Comparison of ENCODE assay signal across 21 cellular contexts in the genomic region with DNA sequence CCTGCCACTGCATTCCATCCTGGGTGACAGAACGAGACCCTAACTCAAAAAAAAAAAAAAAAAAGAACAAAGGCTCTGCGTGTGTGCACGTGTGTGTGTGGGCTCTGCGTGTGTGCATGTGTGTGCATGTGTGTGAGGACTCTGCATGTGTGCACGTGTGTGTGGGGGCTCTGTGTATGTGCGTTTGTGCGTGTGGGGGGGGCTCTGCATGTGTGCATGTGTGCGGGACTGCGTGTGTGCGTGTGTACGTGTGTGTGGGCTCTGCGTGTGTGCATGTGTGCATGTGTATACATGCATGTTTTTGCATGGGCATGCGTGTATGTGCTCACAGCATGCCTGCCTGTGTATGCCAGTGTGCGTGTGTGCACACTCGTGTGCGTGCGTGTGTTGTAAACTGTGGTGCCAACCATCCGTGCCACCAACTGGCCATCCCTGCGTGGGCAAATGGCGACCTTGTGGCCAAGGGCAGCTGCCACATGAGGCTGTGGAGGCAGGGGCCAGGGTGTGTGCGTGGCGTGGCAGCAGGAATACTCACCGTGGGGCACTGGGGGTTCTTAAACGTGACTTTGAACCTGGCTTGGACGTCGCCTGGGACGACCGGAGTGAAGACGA. TPM values are rescaled to one million over a fixed set of nuclear protein-coding genes. Genes with fewer than 3 reads are reported as not detected.
DNase-seq lines count a peak whose midpoint lies in the region; ATAC-seq, FAIRE-seq and TF ChIP-seq lines count a peak whose summit lies in the region.
"Had no signal": no experiment of that assay in that cellular context is flagged by ENCODE, and none has a peak within 500 bp of the region (broad histone marks: within the 10 kb centered on the region; RNA-seq: fewer than 3 reads in every experiment).

No MANE protein-coding gene starts in this region.

- H2BK20ac ChIP-seq in IMR-90 (ENCODE audit: low read depth, low read length) (no peak overlapping the region), H1 (ENCODE audit: low read length) (peak overlapping the region; percentile 48; the same call in 1 of the 2 replicates)

- H3K4me1 ChIP-seq in IMR-90 (ENCODE audit: control insufficient read depth, insufficient read depth, low read length) (no peaks in the 10 kb centered on the region), H1 (replicated peaks in 1 of 4; ENCODE audit: control insufficient read depth in 3 of 4, insufficient read depth in 4 of 4, low read length in 3 of 4) (peaks cover 0 to 2% (median 0%) of the 10 kb centered on the region in 4 experiments; a peak in 2 of 7 replicates), neuronal stem cell (ENCODE audit: control insufficient read depth in 2 of 2, insufficient read depth in 1 of 2, low read depth in 1 of 2, low read length in 2 of 2) (peaks cover 6 to 7% of the 10 kb centered on the region in 2 donors)
- H3K4me1 ChIP-seq: A549 had no signal

- no peak overlapping the region for H3K23ac ChIP-seq in IMR-90 (ENCODE audit: low read depth, low read length)
- no peak overlapping the region for H3K23ac ChIP-seq in H1 (ENCODE audit: insufficient read length)
- peak overlapping the region; percentile 58 for H3K23ac ChIP-seq in neuronal stem cell (ENCODE audit: low read depth, low read length, poor library complexity)

- H3K27me3 ChIP-seq in IMR-90 (ENCODE audit: control insufficient read depth, insufficient read depth, low read length) (peaks cover 42% of the 10 kb centered on the region), H1 (replicated peaks in 1 of 4; ENCODE audit: control insufficient read depth in 3 of 4, extremely low read depth in 1 of 4, insufficient read depth in 3 of 4, low read length in 3 of 4) (no peaks in the 10 kb centered on the region), neuronal stem cell (ENCODE audit: control insufficient read depth in 3 of 3, insufficient read depth in 3 of 3, low read depth in 1 of 3, low read length in 3 of 3) (peaks cover 0 to 28% (median 0%) of the 10 kb centered on the region in 3 experiments)

- TF ChIP-seq RAD21 in IMR-90 (IDR thresholded peaks at IDR 0.05; ENCODE audit: low read length) (no peak), H1 (IDR thresholded peaks at IDR 0.05 in 1 of 2, conservative IDR thresholded peaks at IDR 0.05 in 1 of 2; ENCODE audit: low read depth in 2 of 2, low read length in 2 of 2) (no peak)

- POLR2A ChIA-PET in IMR-90 (lab: Charles Lee; ENCODE audit: unreplicated experiment) (no interaction called here), H1 (lab: Charles Lee; ENCODE audit: partially characterized antibody) (no interaction called here)

- no peaks in the 10 kb centered on the region for H3K36me3 Mint-ChIP-seq in progenitor cell of endocrine pancreas (ENCODE audit: insufficient read depth)
- H3K36me3 Mint-ChIP-seq: CD14-positive monocyte; CD8-positive, alpha-beta T cell had no signal

- dilution Hi-C loops in IMR-90 (cut with HindIII; ENCODE audit: low sequenced_read_pairs, unreplicated experiment): no loop called here

- H3K9me1 ChIP-seq in IMR-90 (ENCODE audit: insufficient read depth, low read length): 0 out of 2 replicates have a peak, but pooled peaks cover 3% of the 10 kb centered on the region

- H4K20me1 ChIP-seq in IMR-90 (ENCODE audit: insufficient read depth, low read length) (no peaks in the 10 kb centered on the region), H1 (replicated peaks in 1 of 2; ENCODE audit: control insufficient read depth in 1 of 2, insufficient read depth in 2 of 2, low read length in 2 of 2) (no peaks in the 10 kb centered on the region)

- H3K4ac ChIP-seq in IMR-90 (ENCODE audit: low read depth, low read length) (no peak overlapping the region), H1 (replicated peaks; ENCODE audit: insufficient read length, low read depth, low read length) (peak overlapping the region; percentile 78), neuronal stem cell (ENCODE audit: low read length) (no peak overlapping the region)

- H3K9me3 ChIP-seq in IMR-90 (ENCODE audit: control insufficient read depth, insufficient read depth, low read length) (no peaks in the 10 kb centered on the region), H1 (ENCODE audit: insufficient read depth in 2 of 2, low read depth in 1 of 2, low read length in 1 of 2) (no peaks in the 10 kb centered on the region), neuronal stem cell (replicated peaks in 1 of 2; ENCODE audit: control insufficient read depth in 2 of 2, insufficient read depth in 1 of 2, low read depth in 1 of 2, low read length in 2 of 2) (peaks cover 0 to 2% of the 10 kb centered on the region in 2 donors)
- H3K9me3 ChIP-seq: A549 had no signal

- H2AK9ac ChIP-seq in IMR-90 (replicated peaks; ENCODE audit: low read depth, low read length, poor library complexity): no peak overlapping the region

- peaks cover 3% of the 10 kb centered on the region; the same call in 1 of the 2 replicates for H3K23me2 ChIP-seq in H1 (ENCODE audit: low read depth, low read length)

- H2BK12ac ChIP-seq in H1 (ENCODE audit: low read depth, low read length) (no peak overlapping the region), neuronal stem cell (ENCODE audit: low read length) (no peak overlapping the region)

- no peaks in the 10 kb centered on the region for H3K36me3 ChIP-seq in IMR-90 (ENCODE audit: control insufficient read depth, insufficient read depth, low read length)
- H3K36me3 ChIP-seq in H1 (ENCODE audit: control insufficient read depth in 2 of 4, insufficient read depth in 4 of 4, low read length in 3 of 4): no peaks in the 10 kb centered on the region; a peak in 1 of 8 replicates
- no peaks in the 10 kb centered on the region for H3K36me3 ChIP-seq in neuronal stem cell (replicated peaks in 1 of 2; ENCODE audit: control insufficient read depth in 2 of 2, insufficient read depth in 2 of 2, low read length in 2 of 2)

- H3K18ac ChIP-seq in IMR-90 (ENCODE audit: low read depth, low read length): no peak overlapping the region
- no peak overlapping the region for H3K18ac ChIP-seq in H1 (ENCODE audit: extremely low read depth, low read length)
- no peak overlapping the region for H3K18ac ChIP-seq in neuronal stem cell (ENCODE audit: low read length)

- no peak overlapping the region for H2BK5ac ChIP-seq in IMR-90 (ENCODE audit: low read depth, low read length, poor library complexity, severe bottlenecking)
- no peak overlapping the region; the same call in 1 of the 2 replicates for H2BK5ac ChIP-seq in H1 (ENCODE audit: low read depth, low read length)
- H2BK5ac ChIP-seq in neuronal stem cell (ENCODE audit: low read length): no peak overlapping the region

- H3K4me3 Mint-ChIP-seq in progenitor cell of endocrine pancreas (ENCODE audit: low read depth): no peak overlapping the region
- no peak overlapping the region for H3K4me3 Mint-ChIP-seq in stimulated activated naive CD8-positive, alpha-beta T cell treated with anti-CD3 and anti-CD28 coated beads, Interleukin-15, amount 100 ng/mL, for 72 hours
- H3K4me3 Mint-ChIP-seq: CD14-positive monocyte; CD8-positive, alpha-beta T cell; GM23338; HFFc6 had no signal

- TF ChIP-seq CTCF in IMR-90 (conservative IDR thresholded peaks at IDR 0.05; ENCODE audit: low read depth, low read length): no peak
- no peak for TF ChIP-seq CTCF in H1 (IDR thresholded peaks at IDR 0.05; ENCODE audit: control extremely low read depth in 1 of 3, insufficient read depth in 1 of 3, low read depth in 1 of 3, low read length in 3 of 3)
- TF ChIP-seq CTCF in progenitor cell of endocrine pancreas (IDR thresholded peaks at IDR 0.05; ENCODE audit: unreplicated experiment): no peak

- H3K9ac ChIP-seq in IMR-90 (ENCODE audit: low read depth, low read length) (no peak overlapping the region), H1 (replicated peaks in 1 of 4; ENCODE audit: extremely low read depth in 1 of 4, low read depth in 3 of 4, low read length in 3 of 4) (no peak overlapping the region), neuronal stem cell (ENCODE audit: low read depth, low read length, poor library complexity) (no peak overlapping the region)

- H3K4me2 ChIP-seq in IMR-90 (ENCODE audit: low read depth, low read length) (no peak overlapping the region), H1 (ENCODE audit: insufficient read depth in 1 of 2, low read depth in 2 of 2, low read length in 2 of 2) (no peak overlapping the region), neuronal stem cell (ENCODE audit: insufficient read depth, low read length, poor library complexity, severe bottlenecking) (no peak overlapping the region)
- H3K4me2 ChIP-seq: A549, GM23338 had no signal

- H4K5ac ChIP-seq in IMR-90 (ENCODE audit: low read depth, low read length): no peak overlapping the region
- no peak overlapping the region for H4K5ac ChIP-seq in H1 (ENCODE audit: insufficient read length, low read depth, low read length)

- no peak overlapping the region for H2AK5ac ChIP-seq in IMR-90 (ENCODE audit: low read depth, low read length)
- 0 out of 2 replicates have a peak overlapping the region, but pooled peaks have one; percentile 39 for H2AK5ac ChIP-seq in H1 (ENCODE audit: low read depth, low read length)
- H2AK5ac ChIP-seq in neuronal stem cell (ENCODE audit: low read depth, low read length): no peak overlapping the region

- no peak overlapping the region for H4K8ac ChIP-seq in IMR-90 (ENCODE audit: low read depth in 2 of 2, low read length in 2 of 2)
- no peak overlapping the region for H4K8ac ChIP-seq in H1 (ENCODE audit: extremely low read depth, insufficient read depth, low read length)
- no peak overlapping the region for H4K8ac ChIP-seq in neuronal stem cell (ENCODE audit: low read depth, low read length)

- BruUV-seq in IMR-90 (replicated peaks; lab: Mats Ljungman, UMichigan): no TSS peak

- FAIRE-seq in HTR-8/SVneo (lab: Jason Lieb, UNC) (peak; percentile 57), H1 (lab: Jason Lieb, UNC) (no peak)
- FAIRE-seq: A549, D721Med, GM12892 had no signal

- no peak overlapping the region for H3K14ac ChIP-seq in IMR-90 (replicated peaks; ENCODE audit: low read depth, low read length)
- no peak overlapping the region for H3K14ac ChIP-seq in H1 (ENCODE audit: insufficient read length)
- H3K14ac ChIP-seq in neuronal stem cell (ENCODE audit: low read length): peak overlapping the region; percentile 39

- H3K56ac ChIP-seq in IMR-90 (ENCODE audit: extremely low read depth, insufficient read depth, low read length) (no peak overlapping the region), H1 (replicated peaks; ENCODE audit: insufficient read length, low read depth, low read length) (no peak overlapping the region)

- H4K91ac ChIP-seq in IMR-90 (ENCODE audit: insufficient read depth, low read depth, low read length) (no peak overlapping the region), H1 (replicated peaks; ENCODE audit: insufficient read length, low read length) (no peak overlapping the region), neuronal stem cell (ENCODE audit: low read depth, low read length, poor library complexity) (no peak overlapping the region)

- H3K79me1 ChIP-seq in IMR-90 (ENCODE audit: low read depth in 1 of 2, low read length in 2 of 2) (no peaks in the 10 kb centered on the region), H1 (ENCODE audit: low read depth, low read length) (no peaks in the 10 kb centered on the region), neuronal stem cell (ENCODE audit: low read depth, low read length) (no peaks in the 10 kb centered on the region)

- H3K79me2 ChIP-seq in H1 (ENCODE audit: control insufficient read depth in 1 of 2, insufficient read depth in 2 of 2, low read length in 2 of 2): no peaks in the 10 kb centered on the region

- DNase-seq in HTR-8/SVneo (ENCODE audit: insufficient read length, low spot score) (no peak), IMR-90 (no peak), H1 (ENCODE audit: low read depth in 1 of 2, low spot score in 2 of 2) (no peak), neuronal stem cell (ENCODE audit: low spot score) (no peak), progenitor cell of endocrine pancreas (ENCODE audit: low spot score, unreplicated experiment) (no peak)
- DNase-seq in stimulated activated naive CD8-positive, alpha-beta T cell treated with anti-CD3 and anti-CD28 coated beads, Interleukin-15, amount 100 ng/mL, for 72 hours: no peak
- DNase-seq in activated CD4-positive, alpha-beta T cell treated with anti-CD3 and anti-CD28 coated beads for 4 hours: no peak
- DNase-seq: CD8-positive, alpha-beta T cell; COR-L47; DND-41; GDM1; HCEC 1CT; HFFc6 had no signal

- in situ Hi-C loops in IMR-90 (cut with MboI; ENCODE audit: low sequenced_read_pairs): no loop called here

- TF ChIP-seq POLR2A in IMR-90 (IDR thresholded peaks at IDR 0.05; ENCODE audit: low read depth, low read length): no peak
- TF ChIP-seq POLR2A in H1 (IDR thresholded peaks at IDR 0.05; ENCODE audit: control extremely low read depth in 1 of 2, low read depth in 2 of 2, low read length in 2 of 2): no peak

- no peak overlapping the region for H3K27ac Mint-ChIP-seq in progenitor cell of endocrine pancreas
- H3K27ac Mint-ChIP-seq in stimulated activated naive CD8-positive, alpha-beta T cell treated with anti-CD3 and anti-CD28 coated beads, Interleukin-15, amount 100 ng/mL, for 72 hours: peak overlapping the region in 1 of 2 donors; percentile 80
- H3K27ac Mint-ChIP-seq: CD14-positive monocyte; CD8-positive, alpha-beta T cell; GM23338; HFFc6; IgD-negative memory B cell had no signal

- H3K4me1 Mint-ChIP-seq in progenitor cell of endocrine pancreas (ENCODE audit: low read depth): peaks cover 2% of the 10 kb centered on the region
- H3K4me1 Mint-ChIP-seq in stimulated activated naive CD8-positive, alpha-beta T cell treated with anti-CD3 and anti-CD28 coated beads, Interleukin-15, amount 100 ng/mL, for 72 hours: peaks cover 8% of the 10 kb centered on the region

- H2AFZ ChIP-seq in IMR-90 (replicated peaks; ENCODE audit: low read length, poor library complexity) (peak overlapping the region; percentile 32), H1 (ENCODE audit: low read length) (no peak overlapping the region), neuronal stem cell (ENCODE audit: low read length) (no peak overlapping the region)
- H2AFZ ChIP-seq: GM23338 had no signal

- peaks cover 20% of the 10 kb centered on the region for H3K27me3 Mint-ChIP-seq in progenitor cell of endocrine pancreas
- H3K27me3 Mint-ChIP-seq in stimulated activated naive CD8-positive, alpha-beta T cell treated with anti-CD3 and anti-CD28 coated beads, Interleukin-15, amount 100 ng/mL, for 72 hours: no peaks in the 10 kb centered on the region

- CTCF ChIA-PET in IMR-90 (lab: Yijun Ruan, JAX): no interaction called here
- CTCF ChIA-PET in H1 (lab: Charles Lee; ENCODE audit: partially characterized antibody): interaction anchor here (0.6 to 9.3 kb wide), 7 partner anchors 9 to 882 kb away, joined by 3 to 145 read pairs (median 9); no protein-coding TSS in a partner anchor

- ATAC-seq in IMR-90 (ENCODE audit: low read depth): no peak
- ATAC-seq in stimulated activated naive CD8-positive, alpha-beta T cell treated with anti-CD3 and anti-CD28 coated beads, Interleukin-15, amount 100 ng/mL, for 72 hours: no peak
- ATAC-seq: A549; CD8-positive, alpha-beta T cell; GM23338 had no signal

- H3K4me3 ChIP-seq in IMR-90 (ENCODE audit: insufficient read depth, low read depth, low read length) (no peak overlapping the region), H1 (ENCODE audit: extremely low read depth in 1 of 4, insufficient read depth in 2 of 4, low read depth in 3 of 4, low read length in 4 of 4) (no peak overlapping the region), neuronal stem cell (ENCODE audit: low read length in 2 of 2) (no peak overlapping the region)
- H3K4me3 ChIP-seq: A549, GM23338 had no signal

- H3K27ac ChIP-seq in IMR-90 (ENCODE audit: insufficient read depth, low read length) (no peak overlapping the region), H1 (ENCODE audit: low read depth, low read length) (no peak overlapping the region), neuronal stem cell (replicated peaks; ENCODE audit: low read length) (no peak overlapping the region)
- H3K27ac ChIP-seq: A549 had no signal

- H2BK15ac ChIP-seq in IMR-90 (ENCODE audit: low read depth, low read length): no peak overlapping the region
- H2BK15ac ChIP-seq in H1 (ENCODE audit: low read length): no peak overlapping the region
- peak overlapping the region; percentile 27 for H2BK15ac ChIP-seq in neuronal stem cell (ENCODE audit: low read length)

- no peak for TF ChIP-seq EP300 in H1 (IDR thresholded peaks at IDR 0.05; ENCODE audit: borderline replicate concordance in 1 of 2, low read depth in 2 of 2, low read length in 2 of 2)

- WGBS in IMR-90 (ENCODE audit: extremely low coverage in 2 of 2, insufficient read length in 1 of 2), 2 experiments: 89% methylated on average over 22 of the region's 29 CpGs; no CpG with 5 or more reads in 1 of the 2 experiments
- 89% methylated on average over 27 of the region's 29 CpGs; no CpG with 5 or more reads in 1 of the 2 experiments for WGBS in H1 (ENCODE audit: extremely low coverage in 1 of 2, insufficient coverage in 1 of 2, insufficient read length in 1 of 2, insufficient replicate concordance in 2 of 2, low coverage in 1 of 2, low lambda C conversion rate in 2 of 2, missing lambda C conversion rate in 1 of 2), 2 experiments
- WGBS in neuronal stem cell (ENCODE audit: extremely low coverage in 2 of 2, insufficient read length in 2 of 2, insufficient replicate concordance in 1 of 2), 2 donors: no CpG with 5 or more reads among the region's 29 CpGs

- no peaks in the 10 kb centered on the region for H3K9me3 Mint-ChIP-seq in progenitor cell of endocrine pancreas (ENCODE audit: low read depth)
- H3K9me3 Mint-ChIP-seq in stimulated activated naive CD8-positive, alpha-beta T cell treated with anti-CD3 and anti-CD28 coated beads, Interleukin-15, amount 100 ng/mL, for 72 hours: no peaks in the 10 kb centered on the region
- H3K9me3 Mint-ChIP-seq: CD8-positive, alpha-beta T cell; GM23338; HFFc6 had no signal

- H2BK120ac ChIP-seq in IMR-90 (ENCODE audit: low read depth, low read length) (no peak overlapping the region), H1 (replicated peaks; ENCODE audit: low read depth, low read length) (no peak overlapping the region), neuronal stem cell (ENCODE audit: low read depth, low read length) (no peak overlapping the region)

- intact Hi-C loops in IMR-90 (cut with micrococcal nuclease): no loop called here

RNA-seq across cellular contexts. Expression of a gene that starts 26.8 kb away (rescaled TPM):
- total RNA-seq in IMR-90 (2012; rRNA removed) (0.28 and 0.54 TPM in 2 replicates), progenitor cell of endocrine pancreas (1.8 and 1.9 TPM in 2 replicates)
- polyA plus RNA-seq in IMR-90 (2012; rRNA removed) (1.3 and 1.9 TPM in 2 replicates), H1 (2011; rRNA removed) (30.2 and 46.3 TPM in 2 replicates)
- polyA plus RNA-seq in IMR-90 (2012; cell fraction: cytosol; rRNA removed): 1.8 and 2.1 TPM in 2 replicates
- polyA plus RNA-seq in IMR-90 (2012; cell fraction: nucleus; rRNA removed; ENCODE audit: low replicate concordance): 2.5 and 5.0 TPM in 2 replicates
- 14.6 and 15.0 TPM in 2 replicates for total RNA-seq in H1 (2021; fragmentation: NEBNext Ultra II Directional; extraction: Animal tissue kit (Norgen Biotek cat#: 25700))
- 20.9 TPM for polyA plus RNA-seq in H1 (2011; cell fraction: cytosol; rRNA removed)
- polyA plus RNA-seq in H1 (2011; cell fraction: nucleus; rRNA removed): 36.1 TPM
- 8.4 to 15.3 TPM (median 14.6 TPM) in 4 replicates for polyA plus RNA-seq in H1 (2012, experiment 1 of 2)
- 15.3 TPM for polyA plus RNA-seq in H1 (2012, experiment 2 of 2)
- polyA plus RNA-seq in H1 (2013, experiment 1 of 2): 21.5 TPM
- 22.3 TPM for polyA plus RNA-seq in H1 (2013, experiment 2 of 2)
- polyA minus RNA-seq in H1 (2011; rRNA and poly(A)+ RNA removed): 5.1 and 6.6 TPM in 2 replicates
- 6.2 TPM for polyA minus RNA-seq in H1 (2011; cell fraction: cytosol; rRNA and poly(A)+ RNA removed)
- 11.6 TPM for polyA minus RNA-seq in H1 (2011; cell fraction: nucleus; rRNA and poly(A)+ RNA removed)
- 7.3 TPM for polyA plus RNA-seq in neuronal stem cell (2013, experiment 1 of 2)
- 7.1 TPM for polyA plus RNA-seq in neuronal stem cell (2013, experiment 2 of 2)
- polyA plus RNA-seq: CD14-positive monocyte, IgD-negative memory B cell had no signal

RNA-seq across cellular contexts. Expression of a gene that starts 30.8 kb away (rescaled TPM):
- total RNA-seq in IMR-90 (2012; rRNA removed): not detected in 2 replicates
- polyA plus RNA-seq in IMR-90 (2012; rRNA removed): 0.52 and 0.91 TPM in 2 replicates
- not detected in 2 replicates for polyA plus RNA-seq in IMR-90 (2012; cell fraction: cytosol; rRNA removed)
- polyA plus RNA-seq in IMR-90 (2012; cell fraction: nucleus; rRNA removed; ENCODE audit: low replicate concordance): 10.0 and 15.0 TPM in 2 replicates
- total RNA-seq in H1 (2021; fragmentation: NEBNext Ultra II Directional; extraction: Animal tissue kit (Norgen Biotek cat#: 25700)): 0.92 and 1.3 TPM in 2 replicates
- 0.54 and 0.96 TPM in 2 replicates for polyA plus RNA-seq in H1 (2011; rRNA removed)
- 1.4 TPM for polyA plus RNA-seq in H1 (2011; cell fraction: cytosol; rRNA removed)
- 4.8 TPM for polyA plus RNA-seq in H1 (2011; cell fraction: nucleus; rRNA removed)
- polyA plus RNA-seq in H1 (2012, experiment 1 of 2): 1.3 to 1.9 TPM (median 1.7 TPM) in 4 replicates
- 0.84 TPM for polyA plus RNA-seq in H1 (2012, experiment 2 of 2)
- 0.65 TPM for polyA plus RNA-seq in H1 (2013, experiment 1 of 2)
- polyA plus RNA-seq in H1 (2013, experiment 2 of 2): 0.63 TPM
- polyA minus RNA-seq in H1 (2011; rRNA and poly(A)+ RNA removed): 0.09 and 0.15 TPM in 2 replicates
- polyA minus RNA-seq in H1 (2011; cell fraction: cytosol; rRNA and poly(A)+ RNA removed): not detected
- 1.5 TPM for polyA minus RNA-seq in H1 (2011; cell fraction: nucleus; rRNA and poly(A)+ RNA removed)
- polyA plus RNA-seq in neuronal stem cell (2013, experiment 1 of 2): 0.07 TPM
- polyA plus RNA-seq in neuronal stem cell (2013, experiment 2 of 2): 0.08 TPM
- 1.1 and 1.5 TPM in 2 replicates for total RNA-seq in progenitor cell of endocrine pancreas
- polyA plus RNA-seq: CD14-positive monocyte, GM23338, IgD-negative memory B cell had no signal

RNA-seq across cellular contexts. Expression of a gene that starts 55.0 kb away (rescaled TPM):
- total RNA-seq in IMR-90 (2012; rRNA removed) (73.5 and 74.7 TPM in 2 replicates), progenitor cell of endocrine pancreas (327 TPM in 2 replicates)
- polyA plus RNA-seq in IMR-90 (2012; rRNA removed) (366 and 371 TPM in 2 replicates), H1 (2011; rRNA removed) (343 and 372 TPM in 2 replicates)
- 219 and 373 TPM in 2 replicates for polyA plus RNA-seq in IMR-90 (2012; cell fraction: cytosol; rRNA removed)
- polyA plus RNA-seq in IMR-90 (2012; cell fraction: nucleus; rRNA removed; ENCODE audit: low replicate concordance): 315 and 343 TPM in 2 replicates
- total RNA-seq in H1 (2021; fragmentation: NEBNext Ultra II Directional; extraction: Animal tissue kit (Norgen Biotek cat#: 25700)): 382 and 394 TPM in 2 replicates
- polyA plus RNA-seq in H1 (2011; cell fraction: cytosol; rRNA removed): 391 TPM
- 286 TPM for polyA plus RNA-seq in H1 (2011; cell fraction: nucleus; rRNA removed)
- polyA plus RNA-seq in H1 (2012, experiment 1 of 2): 256 to 341 TPM (median 318 TPM) in 4 replicates
- 110 TPM for polyA plus RNA-seq in H1 (2012, experiment 2 of 2)
- 180 TPM for polyA plus RNA-seq in H1 (2013, experiment 1 of 2)
- polyA plus RNA-seq in H1 (2013, experiment 2 of 2): 186 TPM
- 482 and 536 TPM in 2 replicates for polyA minus RNA-seq in H1 (2011; rRNA and poly(A)+ RNA removed)
- 250 TPM for polyA minus RNA-seq in H1 (2011; cell fraction: cytosol; rRNA and poly(A)+ RNA removed)
- 104 TPM for polyA minus RNA-seq in H1 (2011; cell fraction: nucleus; rRNA and poly(A)+ RNA removed)
- polyA plus RNA-seq in neuronal stem cell (2013, experiment 1 of 2): 291 TPM
- 287 TPM for polyA plus RNA-seq in neuronal stem cell (2013, experiment 2 of 2)

RNA-seq across cellular contexts. Expression of a gene that starts 57.7 kb away (rescaled TPM):
- total RNA-seq in IMR-90 (2012; rRNA removed): not detected in 2 replicates
- polyA plus RNA-seq in IMR-90 (2012; rRNA removed): not detected in 2 replicates
- not detected in 2 replicates for polyA plus RNA-seq in IMR-90 (2012; cell fraction: cytosol; rRNA removed)
- polyA plus RNA-seq in IMR-90 (2012; cell fraction: nucleus; rRNA removed; ENCODE audit: low replicate concordance): 0.02 TPM in 1 of 2 replicates, not detected in the other
- total RNA-seq in H1 (2021; fragmentation: NEBNext Ultra II Directional; extraction: Animal tissue kit (Norgen Biotek cat#: 25700)): 0.20 and 0.33 TPM in 2 replicates
- 0.09 and 0.22 TPM in 2 replicates for polyA plus RNA-seq in H1 (2011; rRNA removed)
- polyA plus RNA-seq in H1 (2011; cell fraction: cytosol; rRNA removed): 0.14 TPM
- 1.3 TPM for polyA plus RNA-seq in H1 (2011; cell fraction: nucleus; rRNA removed)
- polyA plus RNA-seq in H1 (2012, experiment 1 of 2): 0.15 to 0.23 TPM (median 0.23 TPM) in 3 of 4 replicates, not detected in the other
- 0.39 TPM for polyA plus RNA-seq in H1 (2012, experiment 2 of 2)
- 0.12 TPM for polyA plus RNA-seq in H1 (2013, experiment 1 of 2)
- polyA plus RNA-seq in H1 (2013, experiment 2 of 2): 0.06 TPM
- polyA minus RNA-seq in H1 (2011; rRNA and poly(A)+ RNA removed): 0.06 and 0.10 TPM in 2 replicates
- not detected for polyA minus RNA-seq in H1 (2011; cell fraction: cytosol; rRNA and poly(A)+ RNA removed)
- 0.50 TPM for polyA minus RNA-seq in H1 (2011; cell fraction: nucleus; rRNA and poly(A)+ RNA removed)
- 0.31 TPM for polyA plus RNA-seq in neuronal stem cell (2013, experiment 1 of 2)
- 0.22 TPM for polyA plus RNA-seq in neuronal stem cell (2013, experiment 2 of 2)
- 0.36 and 0.93 TPM in 2 replicates for total RNA-seq in progenitor cell of endocrine pancreas
- total RNA-seq: CD8-positive, alpha-beta T cell; GM23338; HFFc6 had no signal
- polyA plus RNA-seq: AG04450, BJ, CD14-positive monocyte, IgD-negative memory B cell had no signal
